ENCODE assay signal across 8 cellular contexts in genomic region chr11:111601979-111602864, GRCh38.
DNase-seq lines count a peak whose midpoint lies in the region; ATAC-seq and TF ChIP-seq lines count a peak whose summit lies in the region.

SIK2 (plus strand) TSS chr11:111602449; CDS start chr11:111602564, 115 bp downstream.

- H3K4me3 Mint-ChIP-seq in central memory CD8-positive, alpha-beta T cell: peak within 1 kb of the TSS; percentile 97

- H3K27me3 Mint-ChIP-seq in central memory CD8-positive, alpha-beta T cell: no peaks in the 10 kb centered on the region

- peak; percentile 94 for DNase-seq in AG09319 (ENCODE audit: extremely low read depth, low read depth)
- peak; percentile 96 for DNase-seq in NCI-H2227 (lab: John Stamatoyannopoulos, UW; ENCODE audit: unreplicated experiment)
- DNase-seq in activated CD4-positive, CD25-positive, alpha-beta regulatory T cell treated with anti-CD3 and anti-CD28 coated beads, Interleukin-2, amount 50 U/mL, for 16 hours (ENCODE audit: low read depth, low spot score): peak; percentile 59
- peak; percentile 74 to 81 for DNase-seq in central memory CD8-positive, alpha-beta T cell (ENCODE audit: low spot score in 2 of 2)
- DNase-seq in islet precursor cell: peak; percentile 99
- DNase-seq in stimulated activated CD4-positive, alpha-beta T cell treated with anti-CD3 and anti-CD28 coated beads, Interleukin-12 subunit alpha, Interleukin-12 subunit beta, amount 100 ng/mL, for 48 hours (ENCODE audit: low read depth in 2 of 3, low spot score in 1 of 3): peak; percentile 80 to 90 (median 84)

- H3K36me3 Mint-ChIP-seq in central memory CD8-positive, alpha-beta T cell (ENCODE audit: insufficient read depth): peaks cover 20% of the 10 kb centered on the region

- ATAC-seq in GM18909 (IDR thresholded peaks at IDR 0.05; ENCODE audit: poor library complexity, unreplicated experiment): peak; percentile 89
- peak; percentile 85 for ATAC-seq in HG03175 (IDR thresholded peaks at IDR 0.05; ENCODE audit: unreplicated experiment)
- ATAC-seq in central memory CD8-positive, alpha-beta T cell (replicated peaks; ENCODE audit: extremely low read depth, poor library complexity, severe bottlenecking): peak; percentile 76

- H3K27ac Mint-ChIP-seq in central memory CD8-positive, alpha-beta T cell (ENCODE audit: low read depth): peak within 1 kb of the TSS; percentile 96

- H3K4me1 Mint-ChIP-seq in central memory CD8-positive, alpha-beta T cell: peaks cover 33% of the 10 kb centered on the region

- no peaks in the 10 kb centered on the region for H3K9me3 Mint-ChIP-seq in central memory CD8-positive, alpha-beta T cell

- peak; percentile 82 for TF ChIP-seq CTCF in AG09319 (IDR thresholded peaks at IDR 0.05; ENCODE audit: low read depth, low read length)

Comparison
In these comparisons a context has a peak if more than half of its experiments do, and no peak if none do; other contexts are left out.
1. Peak in every context shown above with its lines: DNase-seq and ATAC-seq.